Comparison of ENCODE assay signal across 8 cellular contexts in the genomic region with DNA sequence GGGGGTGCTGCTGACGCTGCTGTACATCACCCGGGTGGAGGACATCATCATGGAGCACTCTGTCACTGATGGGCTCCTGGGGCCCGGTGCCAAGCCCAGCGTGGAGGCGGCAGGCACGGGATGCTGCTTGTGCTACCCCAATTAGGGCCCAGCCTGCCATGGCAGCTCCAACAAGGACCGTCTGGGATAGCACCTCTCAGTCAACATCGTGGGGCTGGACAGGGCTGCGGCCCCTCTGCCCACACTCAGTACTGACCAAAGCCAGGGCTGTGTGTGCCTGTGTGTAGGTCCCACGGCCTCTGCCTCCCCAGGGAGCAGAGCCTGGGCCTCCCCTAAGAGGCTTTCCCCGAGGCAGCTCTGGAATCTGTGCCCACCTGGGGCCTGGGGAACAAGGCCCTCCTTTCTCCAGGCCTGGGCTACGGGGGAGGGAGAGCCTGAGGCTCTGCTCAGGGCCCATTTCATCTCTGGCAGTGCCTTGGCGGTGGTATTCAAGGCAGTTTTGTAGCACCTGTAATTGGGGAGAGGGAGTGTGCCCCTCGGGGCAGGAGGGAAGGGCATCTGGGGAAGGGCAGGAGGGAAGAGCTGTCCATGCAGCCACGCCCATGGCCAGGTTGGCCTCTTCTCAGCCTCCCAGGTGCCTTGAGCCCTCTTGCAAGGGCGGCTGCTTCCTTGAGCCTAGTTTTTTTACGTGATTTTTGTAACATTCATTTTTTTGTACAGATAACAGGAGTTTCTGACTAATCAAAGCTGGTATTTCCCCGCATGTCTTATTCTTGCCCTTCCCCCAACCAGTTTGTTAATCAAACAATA. TPM values are rescaled to one million over a fixed set of nuclear protein-coding genes. Genes with fewer than 3 reads are reported as not detected.
DNase-seq lines count a peak whose midpoint lies in the region; ATAC-seq and TF ChIP-seq lines count a peak whose summit lies in the region.

No MANE protein-coding gene starts in this region.

- no peak for TF ChIP-seq CTCF in cardiac muscle cell (IDR thresholded peaks at IDR 0.05; ENCODE audit: low read depth, low read length)
- no peak for TF ChIP-seq CTCF in mesothelial cell of epicardium (IDR thresholded peaks at IDR 0.05; ENCODE audit: unreplicated experiment)
- TF ChIP-seq CTCF in suprapubic skin (IDR thresholded peaks at IDR 0.05) = no peak

- peak overlapping the region; percentile 58 for H3K4me3 Mint-ChIP-seq in mesothelial cell of epicardium

- no peak for DNase-seq in cardiac muscle cell (ENCODE audit: low read depth in 1 of 2, low spot score in 1 of 2)
- no peak for DNase-seq in Right ventricle myocardium inferior (ENCODE audit: missing footprints)
- peak; percentile 9 for DNase-seq in central memory CD4-positive, alpha-beta T cell
- DNase-seq in mesothelial cell of epicardium (ENCODE audit: low spot score in 2 of 2, unreplicated experiment in 2 of 2) = no peak
- DNase-seq in aorta = no peak
- DNase-seq in Ammon's horn (ENCODE audit: low spot score) = no peak
- DNase-seq in suprapubic skin (ENCODE audit: low spot score in 2 of 2) = no peak

- peak overlapping the region; percentile 43 for H3K27ac Mint-ChIP-seq in mesothelial cell of epicardium

- no peaks in the 10 kb centered on the region for H3K4me1 ChIP-seq in cardiac muscle cell (ENCODE audit: low read depth)
- no peaks in the 10 kb centered on the region for H3K4me1 ChIP-seq in aorta (ENCODE audit: control insufficient read depth in 1 of 2, insufficient read depth in 2 of 2, low read length in 2 of 2)
- H3K4me1 ChIP-seq in suprapubic skin = peaks cover 6% of the 10 kb centered on the region

- H3K9me3 Mint-ChIP-seq in mesothelial cell of epicardium = no peaks in the 10 kb centered on the region

- H3K9me3 ChIP-seq in cardiac muscle cell (ENCODE audit: low read depth) (no peaks in the 10 kb centered on the region), aorta (ENCODE audit: control insufficient read depth, low read length) (no peaks in the 10 kb centered on the region), suprapubic skin (no peaks in the 10 kb centered on the region)

- peaks cover 9% of the 10 kb centered on the region for H3K4me1 Mint-ChIP-seq in mesothelial cell of epicardium

- 84 to 88% methylated on average over 18 of the region's 18 CpGs for WGBS in aorta, 2 donors
- WGBS in suprapubic skin = 61% methylated on average over 8 of the region's 18 CpGs

- intact Hi-C loops in Right ventricle myocardium inferior (cut with DNase I) (loop anchor here (5.0 kb wide), 2 partner anchors 45 to 60 kb away; no protein-coding TSS in a partner anchor), aorta (cut with DNase I) (loop anchor here (1.0 to 5.0 kb wide), 3 partner anchors 80 to 270 kb away; no protein-coding TSS in a partner anchor)

- H3K27me3 Mint-ChIP-seq in mesothelial cell of epicardium (ENCODE audit: low read depth) = peaks cover 26% of the 10 kb centered on the region

- H3K27me3 ChIP-seq in cardiac muscle cell (peaks cover 2% of the 10 kb centered on the region), aorta (ENCODE audit: control insufficient read depth in 1 of 2, insufficient read depth in 2 of 2, low read length in 1 of 2) (no peaks in the 10 kb centered on the region), suprapubic skin (no peaks in the 10 kb centered on the region)

- ATAC-seq in Right ventricle myocardium inferior (no peak), aorta (ENCODE audit: low FRiP score) (peak; percentile 48), HG03432 (IDR thresholded peaks at IDR 0.05; ENCODE audit: unreplicated experiment) (no peak)

- H3K36me3 ChIP-seq in cardiac muscle cell (peaks cover 6% of the 10 kb centered on the region), aorta (ENCODE audit: control insufficient read depth in 1 of 2, insufficient read depth in 2 of 2, low read length in 1 of 2) (no peaks in the 10 kb centered on the region), suprapubic skin (no peaks in the 10 kb centered on the region)

- no peak for TF ChIP-seq EP300 in suprapubic skin (IDR thresholded peaks at IDR 0.05)

- TF ChIP-seq POLR2A in suprapubic skin (IDR thresholded peaks at IDR 0.05) = no peak

- H3K27ac ChIP-seq in cardiac muscle cell = peak overlapping the region; percentile 52
- no peak overlapping the region for H3K27ac ChIP-seq in aorta (ENCODE audit: low read depth in 1 of 2, low read length in 2 of 2)
- no peak overlapping the region for H3K27ac ChIP-seq in suprapubic skin

- H3K4me3 ChIP-seq in cardiac muscle cell = no peak overlapping the region
- no peak overlapping the region for H3K4me3 ChIP-seq in aorta (ENCODE audit: low read length in 2 of 2)
- no peak overlapping the region for H3K4me3 ChIP-seq in suprapubic skin

- no peaks in the 10 kb centered on the region for H3K36me3 Mint-ChIP-seq in mesothelial cell of epicardium

RNA-seq across cellular contexts. Expression of a gene that starts 55.8 kb away (rescaled TPM):
- 179 and 289 TPM in 2 replicates for total RNA-seq in cardiac muscle cell
- polyA plus RNA-seq in cardiac muscle cell = 252 and 541 TPM in 2 replicates
- total RNA-seq in Right ventricle myocardium inferior = 11.8 TPM
- total RNA-seq in mesothelial cell of epicardium = 17.7 to 20.9 TPM (median 19.7 TPM) in 3 replicates
- 10 to 100 TPM; 12.8 to 16.8 TPM for total RNA-seq in aorta
- polyA plus RNA-seq in aorta = 10 to 100 TPM in 1 of 2 donors, 1 to 10 TPM in 1; 1.8 to 10.3 TPM
- 10 to 100 TPM in 2 of 4 donors, 1 to 10 TPM in 2; 4.0 to 18.1 (median 11.7) TPM for total RNA-seq in suprapubic skin
